1 cellular context compared by ENCODE assay signal in the genomic region with DNA sequence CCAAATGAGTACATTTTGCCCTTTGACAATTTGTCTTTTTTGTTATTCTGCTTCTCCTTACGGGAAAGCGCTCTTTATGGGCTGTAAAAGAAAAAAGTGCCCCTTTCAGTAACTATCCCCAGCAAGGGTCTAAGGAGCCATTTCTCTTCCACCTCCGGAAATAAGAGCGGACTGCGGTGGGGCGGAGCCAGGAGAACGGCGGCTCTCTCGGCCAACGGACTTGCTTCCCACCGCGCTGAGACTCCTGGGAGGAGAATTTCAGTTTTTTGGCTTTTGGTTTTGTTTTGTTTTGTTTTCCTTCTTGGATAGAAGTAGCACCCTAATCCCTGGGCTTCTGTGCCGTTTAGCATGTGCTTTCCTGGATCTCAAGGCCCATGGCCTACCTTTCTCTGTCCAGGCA.
TF ChIP-seq lines count a peak whose summit lies in the region.

No MANE protein-coding gene starts in this region.

TF ChIP-seq in K562, 482 proteins besides CTCF, POLR2A, EP300 and RAD21:
- TF ChIP-seq HDGF (IDR thresholded peaks at IDR 0.05) (no peak), SRSF3 (IDR thresholded peaks at IDR 0.05; ENCODE audit: insufficient read depth, low read length) (no peak), ZKSCAN1 (IDR thresholded peaks at IDR 0.05; ENCODE audit: low read depth, low read length) (no peak), BRD4 (IDR thresholded peaks at IDR 0.05) (no peak), HDAC8 (tag; IDR thresholded peaks at IDR 0.05) (no peak), TFAM (CRISPR knock-in tag; conservative IDR thresholded peaks at IDR 0.05) (no peak), ZNF347 (CRISPR knock-in tag; IDR thresholded peaks at IDR 0.05; ENCODE audit: low read depth) (no peak), ZNF133 (CRISPR knock-in tag; IDR thresholded peaks at IDR 0.05) (no peak), HSF4 (CRISPR knock-in tag; IDR thresholded peaks at IDR 0.05; ENCODE audit: borderline replicate concordance) (no peak), PHF8 (IDR thresholded peaks at IDR 0.05; ENCODE audit: borderline replicate concordance, low read length) (0 out of 2 replicates have a peak, but pooled peaks have one; percentile 26), NFIX (CRISPR knock-in tag; IDR thresholded peaks at IDR 0.05; ENCODE audit: low read depth) (no peak)
- TF ChIP-seq, protein P1, sequence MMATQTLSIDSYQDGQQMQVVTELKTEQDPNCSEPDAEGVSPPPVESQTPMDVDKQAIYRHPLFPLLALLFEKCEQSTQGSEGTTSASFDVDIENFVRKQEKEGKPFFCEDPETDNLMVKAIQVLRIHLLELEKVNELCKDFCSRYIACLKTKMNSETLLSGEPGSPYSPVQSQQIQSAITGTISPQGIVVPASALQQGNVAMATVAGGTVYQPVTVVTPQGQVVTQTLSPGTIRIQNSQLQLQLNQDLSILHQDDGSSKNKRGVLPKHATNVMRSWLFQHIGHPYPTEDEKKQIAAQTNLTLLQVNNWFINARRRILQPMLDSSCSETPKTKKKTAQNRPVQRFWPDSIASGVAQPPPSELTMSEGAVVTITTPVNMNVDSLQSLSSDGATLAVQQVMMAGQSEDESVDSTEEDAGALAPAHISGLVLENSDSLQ (IDR thresholded peaks at IDR 0.05) = peak; percentile 82
- TF ChIP-seq, protein P2, sequence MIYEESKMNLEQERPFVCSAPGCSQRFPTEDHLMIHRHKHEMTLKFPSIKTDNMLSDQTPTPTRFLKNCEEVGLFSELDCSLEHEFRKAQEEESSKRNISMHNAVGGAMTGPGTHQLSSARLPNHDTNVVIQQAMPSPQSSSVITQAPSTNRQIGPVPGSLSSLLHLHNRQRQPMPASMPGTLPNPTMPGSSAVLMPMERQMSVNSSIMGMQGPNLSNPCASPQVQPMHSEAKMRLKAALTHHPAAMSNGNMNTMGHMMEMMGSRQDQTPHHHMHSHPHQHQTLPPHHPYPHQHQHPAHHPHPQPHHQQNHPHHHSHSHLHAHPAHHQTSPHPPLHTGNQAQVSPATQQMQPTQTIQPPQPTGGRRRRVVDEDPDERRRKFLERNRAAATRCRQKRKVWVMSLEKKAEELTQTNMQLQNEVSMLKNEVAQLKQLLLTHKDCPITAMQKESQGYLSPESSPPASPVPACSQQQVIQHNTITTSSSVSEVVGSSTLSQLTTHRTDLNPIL (CRISPR knock-in tag; IDR thresholded peaks at IDR 0.05) = no peak
- TF ChIP-seq, protein P3, sequence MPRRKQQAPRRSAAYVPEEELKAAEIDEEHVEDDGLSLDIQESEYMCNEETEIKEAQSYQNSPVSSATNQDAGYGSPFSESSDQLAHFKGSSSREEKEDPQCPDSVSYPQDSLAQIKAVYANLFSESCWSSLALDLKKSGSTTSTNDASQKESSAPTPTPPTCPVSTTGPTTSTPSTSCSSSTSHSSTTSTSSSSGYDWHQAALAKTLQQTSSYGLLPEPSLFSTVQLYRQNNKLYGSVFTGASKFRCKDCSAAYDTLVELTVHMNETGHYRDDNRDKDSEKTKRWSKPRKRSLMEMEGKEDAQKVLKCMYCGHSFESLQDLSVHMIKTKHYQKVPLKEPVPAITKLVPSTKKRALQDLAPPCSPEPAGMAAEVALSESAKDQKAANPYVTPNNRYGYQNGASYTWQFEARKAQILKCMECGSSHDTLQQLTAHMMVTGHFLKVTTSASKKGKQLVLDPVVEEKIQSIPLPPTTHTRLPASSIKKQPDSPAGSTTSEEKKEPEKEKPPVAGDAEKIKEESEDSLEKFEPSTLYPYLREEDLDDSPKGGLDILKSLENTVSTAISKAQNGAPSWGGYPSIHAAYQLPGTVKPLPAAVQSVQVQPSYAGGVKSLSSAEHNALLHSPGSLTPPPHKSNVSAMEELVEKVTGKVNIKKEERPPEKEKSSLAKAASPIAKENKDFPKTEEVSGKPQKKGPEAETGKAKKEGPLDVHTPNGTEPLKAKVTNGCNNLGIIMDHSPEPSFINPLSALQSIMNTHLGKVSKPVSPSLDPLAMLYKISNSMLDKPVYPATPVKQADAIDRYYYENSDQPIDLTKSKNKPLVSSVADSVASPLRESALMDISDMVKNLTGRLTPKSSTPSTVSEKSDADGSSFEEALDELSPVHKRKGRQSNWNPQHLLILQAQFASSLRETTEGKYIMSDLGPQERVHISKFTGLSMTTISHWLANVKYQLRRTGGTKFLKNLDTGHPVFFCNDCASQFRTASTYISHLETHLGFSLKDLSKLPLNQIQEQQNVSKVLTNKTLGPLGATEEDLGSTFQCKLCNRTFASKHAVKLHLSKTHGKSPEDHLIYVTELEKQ (CRISPR knock-in tag; IDR thresholded peaks at IDR 0.05) = no peak
- TF ChIP-seq, protein P4, sequence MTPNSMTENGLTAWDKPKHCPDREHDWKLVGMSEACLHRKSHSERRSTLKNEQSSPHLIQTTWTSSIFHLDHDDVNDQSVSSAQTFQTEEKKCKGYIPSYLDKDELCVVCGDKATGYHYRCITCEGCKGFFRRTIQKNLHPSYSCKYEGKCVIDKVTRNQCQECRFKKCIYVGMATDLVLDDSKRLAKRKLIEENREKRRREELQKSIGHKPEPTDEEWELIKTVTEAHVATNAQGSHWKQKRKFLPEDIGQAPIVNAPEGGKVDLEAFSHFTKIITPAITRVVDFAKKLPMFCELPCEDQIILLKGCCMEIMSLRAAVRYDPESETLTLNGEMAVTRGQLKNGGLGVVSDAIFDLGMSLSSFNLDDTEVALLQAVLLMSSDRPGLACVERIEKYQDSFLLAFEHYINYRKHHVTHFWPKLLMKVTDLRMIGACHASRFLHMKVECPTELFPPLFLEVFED (CRISPR knock-in tag; conservative IDR thresholded peaks at IDR 0.05) = no peak
- TF ChIP-seq, protein P5, sequence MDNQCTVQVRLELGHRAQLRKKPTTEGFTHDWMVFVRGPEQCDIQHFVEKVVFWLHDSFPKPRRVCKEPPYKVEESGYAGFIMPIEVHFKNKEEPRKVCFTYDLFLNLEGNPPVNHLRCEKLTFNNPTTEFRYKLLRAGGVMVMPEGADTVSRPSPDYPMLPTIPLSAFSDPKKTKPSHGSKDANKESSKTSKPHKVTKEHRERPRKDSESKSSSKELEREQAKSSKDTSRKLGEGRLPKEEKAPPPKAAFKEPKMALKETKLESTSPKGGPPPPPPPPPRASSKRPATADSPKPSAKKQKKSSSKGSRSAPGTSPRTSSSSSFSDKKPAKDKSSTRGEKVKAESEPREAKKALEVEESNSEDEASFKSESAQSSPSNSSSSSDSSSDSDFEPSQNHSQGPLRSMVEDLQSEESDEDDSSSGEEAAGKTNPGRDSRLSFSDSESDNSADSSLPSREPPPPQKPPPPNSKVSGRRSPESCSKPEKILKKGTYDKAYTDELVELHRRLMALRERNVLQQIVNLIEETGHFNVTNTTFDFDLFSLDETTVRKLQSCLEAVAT (IDR thresholded peaks at IDR 0.05) = no peak
- TF ChIP-seq, protein P6, sequence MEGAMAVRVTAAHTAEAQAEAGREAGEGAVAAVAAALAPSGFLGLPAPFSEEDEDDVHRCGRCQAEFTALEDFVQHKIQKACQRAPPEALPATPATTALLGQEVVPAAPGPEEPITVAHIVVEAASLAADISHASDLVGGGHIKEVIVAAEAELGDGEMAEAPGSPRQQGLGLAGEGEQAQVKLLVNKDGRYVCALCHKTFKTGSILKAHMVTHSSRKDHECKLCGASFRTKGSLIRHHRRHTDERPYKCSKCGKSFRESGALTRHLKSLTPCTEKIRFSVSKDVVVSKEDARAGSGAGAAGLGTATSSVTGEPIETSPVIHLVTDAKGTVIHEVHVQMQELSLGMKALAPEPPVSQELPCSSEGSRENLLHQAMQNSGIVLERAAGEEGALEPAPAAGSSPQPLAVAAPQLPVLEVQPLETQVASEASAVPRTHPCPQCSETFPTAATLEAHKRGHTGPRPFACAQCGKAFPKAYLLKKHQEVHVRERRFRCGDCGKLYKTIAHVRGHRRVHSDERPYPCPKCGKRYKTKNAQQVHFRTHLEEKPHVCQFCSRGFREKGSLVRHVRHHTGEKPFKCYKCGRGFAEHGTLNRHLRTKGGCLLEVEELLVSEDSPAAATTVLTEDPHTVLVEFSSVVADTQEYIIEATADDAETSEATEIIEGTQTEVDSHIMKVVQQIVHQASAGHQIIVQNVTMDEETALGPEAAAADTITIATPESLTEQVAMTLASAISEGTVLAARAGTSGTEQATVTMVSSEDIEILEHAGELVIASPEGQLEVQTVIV (CRISPR knock-in tag; IDR thresholded peaks at IDR 0.05; ENCODE audit: borderline replicate concordance) = no peak
- TF ChIP-seq, protein P7, sequence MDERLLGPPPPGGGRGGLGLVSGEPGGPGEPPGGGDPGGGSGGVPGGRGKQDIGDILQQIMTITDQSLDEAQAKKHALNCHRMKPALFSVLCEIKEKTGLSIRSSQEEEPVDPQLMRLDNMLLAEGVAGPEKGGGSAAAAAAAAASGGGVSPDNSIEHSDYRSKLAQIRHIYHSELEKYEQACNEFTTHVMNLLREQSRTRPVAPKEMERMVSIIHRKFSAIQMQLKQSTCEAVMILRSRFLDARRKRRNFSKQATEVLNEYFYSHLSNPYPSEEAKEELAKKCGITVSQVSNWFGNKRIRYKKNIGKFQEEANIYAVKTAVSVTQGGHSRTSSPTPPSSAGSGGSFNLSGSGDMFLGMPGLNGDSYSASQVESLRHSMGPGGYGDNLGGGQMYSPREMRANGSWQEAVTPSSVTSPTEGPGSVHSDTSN (CRISPR knock-in tag; IDR thresholded peaks at IDR 0.05; ENCODE audit: low read depth) = no peak
- TF ChIP-seq, protein P7 (tag; conservative IDR thresholded peaks at IDR 0.05; ENCODE audit: low read depth) = peak; percentile 50; the same call in 1 of the 2 replicates
TF ChIP-seq in K562: peak in this region for 3.
